10 cellular contexts compared by ENCODE assay signal in genomic region chr3:149489060-149489690, GRCh38. TPM values are rescaled to one million over a fixed set of nuclear protein-coding genes. Genes with fewer than 3 reads are reported as not detected.
DNase-seq lines count a peak whose midpoint lies in the region; ATAC-seq and TF ChIP-seq lines count a peak whose summit lies in the region.
"Had no signal": no experiment of that assay in that cellular context is flagged by ENCODE, and none has a peak within 500 bp of the region (broad histone marks: within the 10 kb centered on the region; RNA-seq: fewer than 3 reads in every experiment).

No MANE protein-coding gene starts in this region.

- H3K36me3 ChIP-seq in upper lobe of left lung: no peaks in the 10 kb centered on the region

- peak; percentile 23 to 35 for ATAC-seq in left cardiac atrium
- ATAC-seq in Right ventricle myocardium inferior: no peak
- ATAC-seq in upper lobe of left lung (ENCODE audit: low FRiP score in 2 of 2): peak; percentile 44 to 46
- ATAC-seq: esophagus mucosa had no signal

- H3K9me3 ChIP-seq in upper lobe of left lung: no peaks in the 10 kb centered on the region

- intact Hi-C loops in left cardiac atrium (cut with DNase I) (loop anchor here in 1 of 2 donors (10.0 kb wide), 1 partner anchor 364 kb away; the partner anchor contains the start of gene HPS3), Right ventricle myocardium inferior (cut with DNase I) (loop anchor here (10.0 kb wide), 1 partner anchor 364 kb away; the partner anchor contains the start of gene HPS3)

- H3K4me3 ChIP-seq in epithelial cell of esophagus (ENCODE audit: low read length) (no peak overlapping the region), upper lobe of left lung (no peak overlapping the region)

- no peaks in the 10 kb centered on the region for H3K27me3 ChIP-seq in upper lobe of left lung

- no peak for TF ChIP-seq EP300 in upper lobe of left lung (IDR thresholded peaks at IDR 0.05)

- TF ChIP-seq CTCF in epithelial cell of esophagus (IDR thresholded peaks at IDR 0.05; ENCODE audit: insufficient read depth, low read depth, low read length, missing control alignments): peak; percentile 66
- TF ChIP-seq CTCF in upper lobe of left lung (IDR thresholded peaks at IDR 0.05): peak in 4 of 6 experiments; percentile 12 to 31 (median 22)

- H3K27ac ChIP-seq in upper lobe of left lung: no peak overlapping the region

- 53 to 57% methylated on average over 6 of the region's 6 CpGs for WGBS in upper lobe of left lung, 2 donors

- H3K4me1 ChIP-seq in upper lobe of left lung: peaks cover 0 to 11% (median 5%) of the 10 kb centered on the region in 4 donors

- no peak for DNase-seq in left cardiac atrium
- DNase-seq in Right ventricle myocardium inferior (ENCODE audit: missing footprints): no peak
- DNase-seq in NCI-H69 (lab: John Stamatoyannopoulos, UW): peak; percentile 45
- no peak for DNase-seq in epithelial cell of esophagus (ENCODE audit: low read depth)
- DNase-seq in upper lobe of left lung: no peak
- DNase-seq in NCI-H774 (lab: John Stamatoyannopoulos, UW): no peak
- DNase-seq in SK-N-DZ (ENCODE audit: low spot score): no peak
- DNase-seq in NCI-H2227 treated with DMSO at 0.1 percent for 48 hours (lab: John Stamatoyannopoulos, UW): no peak
- DNase-seq: activated CD4-positive, alpha-beta T cell treated with anti-CD3 and anti-CD28 coated beads, Interleukin-2, amount 10 ng/mL, durations not matched to agents 24 days and 14 days had no signal

- TF ChIP-seq POLR2A in upper lobe of left lung (IDR thresholded peaks at IDR 0.05): no peak

RNA-seq across cellular contexts. Expression of gene TM4SF4, which starts 14.7 kb away (rescaled TPM):
- total RNA-seq in left cardiac atrium: under 1 TPM in 1 of 2 donors, not detected in 1; 0.59 TPM
- not detected for total RNA-seq in Right ventricle myocardium inferior
- 1 to 10 TPM in 4 of 6 donors, not detected in 2; 1.8 to 2.5 (median 2.2) TPM for total RNA-seq in upper lobe of left lung
- polyA plus RNA-seq in SK-N-DZ (2014; cell fraction: cytosol; rRNA removed): not detected in 2 replicates
- polyA plus RNA-seq in SK-N-DZ (2014; cell fraction: nucleus; rRNA removed): not detected in 2 replicates
- total RNA-seq: activated CD4-positive, alpha-beta T cell treated with anti-CD3 and anti-CD28 coated beads, Interleukin-2, amount 10 ng/mL, durations not matched to agents 24 days and 14 days; esophagus mucosa had no signal
